Comparison of ENCODE assay signal across 31 cellular contexts in genomic region chr14:30238936-30239335, GRCh38.
"Had no signal": no experiment of that assay in that cellular context is flagged by ENCODE, and none has a peak within 500 bp of the region (broad histone marks: within the 10 kb centered on the region; RNA-seq: fewer than 3 reads in every experiment).

No MANE protein-coding gene starts in this region.

- H3K36me3 Mint-ChIP-seq: T-cell had no signal

- H3K27ac Mint-ChIP-seq: T-cell had no signal

- H3K4me3 ChIP-seq: Peyer's patch, SJCRH30, SK-N-MC had no signal

- H3K27me3 ChIP-seq: Peyer's patch, SJCRH30 had no signal

- H3K9me3 ChIP-seq: Peyer's patch, SJCRH30 had no signal

- ATAC-seq: PC-3, SK-N-SH treated with all-trans-retinoic acid at 6 μM for 48 hours, T-cell had no signal

- H3K4me2 ChIP-seq: KMS-11 had no signal

- H3K27me3 Mint-ChIP-seq: T-cell had no signal

- H3K27ac ChIP-seq: KMS-11, Peyer's patch, SJCRH30, SK-N-MC had no signal

- H3K36me3 ChIP-seq: Peyer's patch, SJCRH30 had no signal

- H3K4me1 ChIP-seq: Peyer's patch, SJCRH30 had no signal

- H3K4me3 Mint-ChIP-seq: T-cell had no signal

- H3K4me1 Mint-ChIP-seq: T-cell had no signal

- DNase-seq: Karpas-422, MM.1S, MV-4-11, NCI-H1092, NCI-H1105, NCI-H1417 treated with DMSO at 0.1 percent for 48 hours, NCI-H1436 treated with DMSO at 0.1 percent for 48 hours, NCI-H1694 treated with DMSO at 0.1 percent for 48 hours, NCI-H1930, NCI-H2029 treated with DMSO at 0.1 percent for 48 hours, NCI-H2081 treated with DMSO at 0.1 percent for 48 hours, NCI-H2107, NCI-H2171, NCI-H226, NCI-H446 treated with DMSO at 0.1 percent for 48 hours, NCI-H510A, NCI-H524, NCI-H526, NCI-H69, NCI-H748 treated with DMSO at 0.1 percent for 48 hours, NCI-H82, PC-3, Peyer's patch, RPMI8226, SHP77, SIG-M5, SJCRH30, T-cell had no signal

- H3K9ac ChIP-seq: KMS-11 had no signal
